In the genomic region with DNA sequence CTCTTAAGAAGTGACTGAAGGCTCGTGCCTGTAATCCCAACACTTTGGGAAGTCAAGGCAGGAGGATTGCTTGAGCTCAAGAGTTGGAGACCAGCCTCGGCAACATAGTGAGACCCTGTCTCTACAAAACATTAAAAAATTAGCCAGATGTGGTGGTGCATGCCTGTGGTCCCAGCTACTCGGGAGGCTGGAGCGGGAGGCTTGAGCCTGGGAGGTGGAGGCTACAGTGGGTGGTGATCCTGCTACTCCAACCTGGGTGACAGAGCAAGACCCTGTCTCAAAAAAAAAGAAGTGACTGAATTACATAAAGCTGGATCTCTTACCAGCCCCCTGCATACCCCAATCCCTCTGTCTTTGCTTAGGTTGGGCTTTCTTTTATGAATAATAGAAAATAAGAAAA, we compare ENCODE assay signal across 16 cellular contexts. TPM values are rescaled to one million over a fixed set of nuclear protein-coding genes. Genes with fewer than 3 reads are reported as not detected.
"Had no signal": no experiment of that assay in that cellular context is flagged by ENCODE, and none has a peak within 500 bp of the region (broad histone marks: within the 10 kb centered on the region; RNA-seq: fewer than 3 reads in every experiment).

No MANE protein-coding gene starts in this region.

- H3K36me3 ChIP-seq: breast epithelium, esophagus squamous epithelium, left ventricle myocardium inferior, transverse colon had no signal

- DNase-seq: activated CD4-positive, alpha-beta T cell treated with anti-CD3 and anti-CD28 coated beads, Interleukin-2, amount 50 U/mL, for 4 hours; activated effector memory CD4-positive, alpha-beta T cell treated with anti-CD3 and anti-CD28 coated beads, Interleukin-2, amount 50 U/mL, for 16 hours; activated T-cell treated with anti-CD3 and anti-CD28 coated beads, Interleukin-2, amount 50 U/mL, for 24 hours; esophagus squamous epithelium; foreskin fibroblast; kidney; left ventricle myocardium inferior; mesenchymal stem cell; T-helper 2 cell; transverse colon had no signal

- H3K4me3 Mint-ChIP-seq: activated naive CD8-positive, alpha-beta T cell; activated T-cell treated with anti-CD3 and anti-CD28 coated beads, Interleukin-2, amount 50 U/mL, for 24 hours; stimulated activated effector memory CD8-positive, alpha-beta T cell treated with anti-CD3 and anti-CD28 coated beads, Interleukin-12 subunit alpha, Interleukin-12 subunit beta, amount 100 ng/mL, for 72 hours had no signal

- H3K36me3 Mint-ChIP-seq: activated naive CD8-positive, alpha-beta T cell; stimulated activated effector memory CD8-positive, alpha-beta T cell treated with anti-CD3 and anti-CD28 coated beads, Interleukin-12 subunit alpha, Interleukin-12 subunit beta, amount 100 ng/mL, for 72 hours had no signal

- H3K4me1 Mint-ChIP-seq: stimulated activated effector memory CD8-positive, alpha-beta T cell treated with anti-CD3 and anti-CD28 coated beads, Interleukin-12 subunit alpha, Interleukin-12 subunit beta, amount 100 ng/mL, for 72 hours had no signal

- H3K27ac ChIP-seq: left ventricle myocardium inferior had no signal

- H3K9me3 ChIP-seq: breast epithelium, esophagus squamous epithelium, left ventricle myocardium inferior, transverse colon had no signal

- H3K27me3 ChIP-seq: breast epithelium, esophagus squamous epithelium, transverse colon had no signal

- H3K4me3 ChIP-seq: breast epithelium, esophagus squamous epithelium, left ventricle myocardium inferior, transverse colon had no signal

- H3K27ac Mint-ChIP-seq: activated naive CD8-positive, alpha-beta T cell; activated T-cell treated with anti-CD3 and anti-CD28 coated beads, Interleukin-2, amount 50 U/mL, for 24 hours; stimulated activated effector memory CD8-positive, alpha-beta T cell treated with anti-CD3 and anti-CD28 coated beads, Interleukin-12 subunit alpha, Interleukin-12 subunit beta, amount 100 ng/mL, for 72 hours had no signal

- ATAC-seq: stimulated activated effector memory CD8-positive, alpha-beta T cell treated with anti-CD3 and anti-CD28 coated beads, Interleukin-12 subunit alpha, Interleukin-12 subunit beta, amount 100 ng/mL, for 72 hours had no signal

- H3K9me3 Mint-ChIP-seq: activated T-cell treated with anti-CD3 and anti-CD28 coated beads, Interleukin-2, amount 50 U/mL, for 24 hours; stimulated activated effector memory CD8-positive, alpha-beta T cell treated with anti-CD3 and anti-CD28 coated beads, Interleukin-12 subunit alpha, Interleukin-12 subunit beta, amount 100 ng/mL, for 72 hours had no signal

RNA-seq across cellular contexts. Expression of gene C22orf31, which starts 58.1 kb away (rescaled TPM):
- total RNA-seq: kidney, myocyte, posterior vena cava, subcutaneous adipose tissue, transverse colon had no signal
